ENCODE assay signal across 15 cellular contexts in genomic region chr22:21030621-21031544, GRCh38. TPM values are rescaled to one million over a fixed set of nuclear protein-coding genes. Genes with fewer than 3 reads are reported as not detected.
"Had no signal": no experiment of that assay in that cellular context is flagged by ENCODE, and none has a peak within 500 bp of the region (broad histone marks: within the 10 kb centered on the region; RNA-seq: fewer than 3 reads in every experiment).

No MANE protein-coding gene starts in this region.

- H3K4me3 ChIP-seq: ascending aorta, cardiac muscle cell, ovary, tibial artery had no signal

- H3K36me3 Mint-ChIP-seq: naive B cell had no signal

- H3K4me3 Mint-ChIP-seq: activated T-cell treated with anti-CD3 and anti-CD28 coated beads, Interleukin-2, amount 50 U/mL, for 4 hours had no signal

- H3K27ac Mint-ChIP-seq: effector memory CD8-positive, alpha-beta T cell had no signal

- H3K4me2 ChIP-seq: SK-N-SH had no signal

- H3K27ac ChIP-seq: ascending aorta, cardiac muscle cell, lower lobe of right lung, ovary, tibial artery had no signal

- H3K9me2 ChIP-seq: SK-N-SH had no signal

- H3K27me3 ChIP-seq: ascending aorta, ovary had no signal

- DNase-seq: activated CD4-positive, alpha-beta T cell treated with anti-CD3 and anti-CD28 coated beads for 1 hour; activated CD4-positive, alpha-beta T cell treated with anti-CD3 and anti-CD28 coated beads, Interleukin-2, amount 50 U/mL, for 48 hours; activated effector memory CD4-positive, alpha-beta T cell treated with anti-CD3 and anti-CD28 coated beads, Interleukin-2, amount 50 U/mL, for 16 hours; activated T-cell treated with anti-CD3 and anti-CD28 coated beads, Interleukin-2, amount 50 U/mL, for 4 hours; effector memory CD8-positive, alpha-beta T cell; left cardiac atrium; lower lobe of right lung; naive B cell; ovary; retina; SK-N-SH; small intestine; tibial artery had no signal

- H3K4me1 ChIP-seq: ascending aorta had no signal

- H3K36me3 ChIP-seq: ascending aorta, cardiac muscle cell, lower lobe of right lung, ovary, tibial artery had no signal

- ATAC-seq: effector memory CD8-positive, alpha-beta T cell had no signal

- H3K9me3 ChIP-seq: ascending aorta, lower lobe of right lung, ovary, SK-N-SH, tibial artery had no signal

- H3K9ac ChIP-seq: SK-N-SH had no signal

- H3K9me3 Mint-ChIP-seq: activated T-cell treated with anti-CD3 and anti-CD28 coated beads, Interleukin-2, amount 50 U/mL, for 4 hours; effector memory CD8-positive, alpha-beta T cell; naive B cell had no signal

RNA-seq across cellular contexts. Expression of gene LRRC74B, which starts 14.9 kb away (rescaled TPM):
- total RNA-seq: activated T-cell treated with anti-CD3 and anti-CD28 coated beads, Interleukin-2, amount 50 U/mL, for 4 hours; left cardiac atrium had no signal
- polyA plus RNA-seq: cardiac muscle cell had no signal

RNA-seq across cellular contexts. Expression of gene P2RX6, which starts 15.9 kb away (rescaled TPM):
- total RNA-seq: ascending aorta had no signal
